13 cellular contexts compared by ENCODE assay signal in genomic region chr14:34989762-34990161, GRCh38. TPM values are rescaled to one million over a fixed set of nuclear protein-coding genes. Genes with fewer than 3 reads are reported as not detected.
DNase-seq lines count a peak whose midpoint lies in the region; ATAC-seq, FAIRE-seq and TF ChIP-seq lines count a peak whose summit lies in the region.
"Had no signal": no experiment of that assay in that cellular context is flagged by ENCODE, and none has a peak within 500 bp of the region (broad histone marks: within the 10 kb centered on the region; RNA-seq: fewer than 3 reads in every experiment).

No MANE protein-coding gene starts in this region.

- H2BK12ac ChIP-seq in trophoblast cell (ENCODE audit: low read length) = no peak overlapping the region

- no peak overlapping the region for H3K4me3 ChIP-seq in HEK293 (ENCODE audit: low read depth, low read length)
- no peak overlapping the region for H3K4me3 ChIP-seq in K562
- no peak overlapping the region for H3K4me3 ChIP-seq in trophoblast cell (ENCODE audit: low read depth, low read length)
- H3K4me3 ChIP-seq: BLaER1 treated with 17β-estradiol and CSF1 and Interleukin-3, amounts not matched to agents 10 nM and 100 nM had no signal

- no peak overlapping the region for H4K91ac ChIP-seq in trophoblast cell (ENCODE audit: low read depth, low read length)

- intact Hi-C loops in K562 (cut with micrococcal nuclease) = loop anchor here (10.0 kb wide), 1 partner anchor 425 kb away; no protein-coding TSS in a partner anchor

- no peak for DNase-seq in activated T-cell treated with anti-CD3 and anti-CD28 coated beads, Interleukin-2, amount 50 U/mL, for 72 hours
- no peak for DNase-seq in activated T-cell treated with anti-CD3 and anti-CD28 coated beads, Interleukin-2, amount 50 U/mL, for 24 hours
- no peak for DNase-seq in K562 (ENCODE audit: extremely low read depth in 1 of 4, low spot score in 3 of 4)
- DNase-seq in trophoblast cell = no peak
- DNase-seq in COR-L47 (lab: John Stamatoyannopoulos, UW) = no peak
- no peak for DNase-seq in GM19239 (ENCODE audit: insufficient read length, low spot score)
- DNase-seq: ACHN; CD4-positive, CD25-positive, alpha-beta regulatory T cell; DMS79; IMR-90 had no signal

- TF ChIP-seq CTCF in HEK293 (tag by site-specific recombination; IDR thresholded peaks at IDR 0.05) (no peak), K562 (IDR thresholded peaks at IDR 0.05 in 2 of 3, conservative IDR thresholded peaks at IDR 0.05 in 1 of 3; ENCODE audit: insufficient read depth in 2 of 3, low read depth in 1 of 3, low read length in 3 of 3) (no peak)

- in situ Hi-C loops in K562 (cut with MboI) = no loop called here

- H3K4me1 ChIP-seq in HEK293 (ENCODE audit: control insufficient read depth, insufficient read depth, low read length) (no peaks in the 10 kb centered on the region), K562 (replicated peaks in 1 of 2; ENCODE audit: control insufficient read depth in 2 of 2, insufficient read depth in 2 of 2, low read length in 2 of 2) (peaks cover 0 to 6% of the 10 kb centered on the region in 2 experiments; a peak in 3 of 5 replicates), trophoblast cell (ENCODE audit: control insufficient read depth in 1 of 2, insufficient read depth in 2 of 2, low read length in 2 of 2) (no peaks in the 10 kb centered on the region)

- ATAC-seq in activated T-cell treated with anti-CD3 and anti-CD28 coated beads, Interleukin-2, amount 50 U/mL, for 72 hours (replicated peaks in 1 of 2) = no peak
- ATAC-seq in K562 = no peak; the same call in 2 of the 3 replicates

- no peaks in the 10 kb centered on the region for H3K79me1 ChIP-seq in trophoblast cell (ENCODE audit: low read length)

- no peak for FAIRE-seq in K562 (lab: Jason Lieb, UNC)
- no peak for FAIRE-seq in GM19239 (lab: Jason Lieb, UNC)
- FAIRE-seq: GM12891 had no signal

- no peak overlapping the region for H3K4me2 ChIP-seq in K562 (ENCODE audit: insufficient read depth, low read length)
- H3K4me2 ChIP-seq in trophoblast cell (ENCODE audit: low read length) = no peak overlapping the region
- H3K4me2 ChIP-seq: BLaER1 treated with 17β-estradiol and CSF1 and Interleukin-3, amounts not matched to agents 10 nM and 100 nM had no signal

- CTCF ChIA-PET in HEK293 (lab: Yijun Ruan, JAX) (interaction anchor here (0.5 kb wide), 1 partner anchor 454 kb away, joined by 6 read pairs; no protein-coding TSS in a partner anchor), K562 (lab: Yijun Ruan, JAX; ENCODE audit: low intra/inter-chr PET ratio) (no interaction called here)

- no peak overlapping the region for H2BK120ac ChIP-seq in trophoblast cell (ENCODE audit: insufficient read depth, low read length, poor library complexity)

- H3K79me2 ChIP-seq in K562 (ENCODE audit: control insufficient read depth, insufficient read depth, low read length) (peaks cover 88% of the 10 kb centered on the region), trophoblast cell (ENCODE audit: control insufficient read depth, insufficient read depth, low read length, poor library complexity) (peaks cover 5% of the 10 kb centered on the region)

- no peak overlapping the region for H4K12ac ChIP-seq in trophoblast cell (ENCODE audit: low read depth, low read length)

- BruUV-seq in K562 (replicated peaks; lab: Mats Ljungman, UMichigan) = no TSS peak

- H2BK5ac ChIP-seq in trophoblast cell (ENCODE audit: low read depth, low read length, poor library complexity) = no peak overlapping the region

- H3K9me3 Mint-ChIP-seq in activated T-cell treated with anti-CD3 and anti-CD28 coated beads, Interleukin-2, amount 50 U/mL, for 72 hours = no peaks in the 10 kb centered on the region
- no peaks in the 10 kb centered on the region for H3K9me3 Mint-ChIP-seq in activated T-cell treated with anti-CD3 and anti-CD28 coated beads, Interleukin-2, amount 50 U/mL, for 24 hours

- no peaks in the 10 kb centered on the region for H3K9me1 ChIP-seq in K562 (ENCODE audit: control insufficient read depth, insufficient read depth, low read length)

- H3K36me3 ChIP-seq in HEK293 (ENCODE audit: control insufficient read depth in 2 of 2, insufficient read depth in 1 of 2, low read length in 2 of 2) (no peaks in the 10 kb centered on the region; a peak in 1 of 3 replicates), K562 (ENCODE audit: control insufficient read depth, insufficient read depth, low read length) (no peaks in the 10 kb centered on the region), trophoblast cell (ENCODE audit: control insufficient read depth in 1 of 2, insufficient read depth in 2 of 2, low read length in 2 of 2) (no peaks in the 10 kb centered on the region)

- H3K27me3 Mint-ChIP-seq in activated T-cell treated with anti-CD3 and anti-CD28 coated beads, Interleukin-2, amount 50 U/mL, for 72 hours (ENCODE audit: low read depth) = no peaks in the 10 kb centered on the region
- H3K27me3 Mint-ChIP-seq in activated T-cell treated with anti-CD3 and anti-CD28 coated beads, Interleukin-2, amount 50 U/mL, for 24 hours = no peaks in the 10 kb centered on the region
- H3K27me3 Mint-ChIP-seq: CD4-positive, CD25-positive, alpha-beta regulatory T cell had no signal

- H4K20me1 ChIP-seq in K562 (replicated peaks; ENCODE audit: control insufficient read depth, insufficient read depth, low read length) = no peaks in the 10 kb centered on the region

- peak overlapping the region; percentile 79 for H3K4ac ChIP-seq in trophoblast cell (ENCODE audit: low read depth, low read length)

- H3K27me3 ChIP-seq in K562 (ENCODE audit: control insufficient read depth in 2 of 2, insufficient read depth in 2 of 2, low read length in 2 of 2) = no peaks in the 10 kb centered on the region
- no peaks in the 10 kb centered on the region for H3K27me3 ChIP-seq in trophoblast cell (ENCODE audit: insufficient read depth, low read length)
- H3K27me3 ChIP-seq: BLaER1 treated with 17β-estradiol and CSF1 and Interleukin-3, amounts not matched to agents 10 nM and 100 nM had no signal

- no peak overlapping the region for H3K23ac ChIP-seq in trophoblast cell (ENCODE audit: low read length)

- no peak overlapping the region for H2AK5ac ChIP-seq in trophoblast cell (ENCODE audit: low read length)

- no peak overlapping the region for H3K18ac ChIP-seq in trophoblast cell (ENCODE audit: low read length)

- POLR2A ChIA-PET in HEK293 (lab: Yijun Ruan, JAX) (interaction anchor here (0.6 to 1.6 kb wide), 2 partner anchors 28 to 115 kb away, joined by 3 read pairs; partner anchors contain the start of gene BAZ1A), K562 (lab: Yijun Ruan, JAX) (interaction anchor here (1.4 kb wide), 1 partner anchor 9 kb away, joined by 4 read pairs; no protein-coding TSS in a partner anchor)

- no peak overlapping the region for H2AFZ ChIP-seq in K562 (ENCODE audit: low read depth, low read length)
- no peak overlapping the region for H2AFZ ChIP-seq in trophoblast cell (ENCODE audit: insufficient read depth, low read length, poor library complexity)

- H3K14ac ChIP-seq in trophoblast cell (ENCODE audit: low read length) = no peak overlapping the region

- no peak overlapping the region for H4K8ac ChIP-seq in trophoblast cell (ENCODE audit: low read depth, low read length)

- H3K4me3 Mint-ChIP-seq in activated T-cell treated with anti-CD3 and anti-CD28 coated beads, Interleukin-2, amount 50 U/mL, for 72 hours = no peak overlapping the region
- H3K4me3 Mint-ChIP-seq in activated T-cell treated with anti-CD3 and anti-CD28 coated beads, Interleukin-2, amount 50 U/mL, for 24 hours = no peak overlapping the region
- H3K4me3 Mint-ChIP-seq: CD4-positive, CD25-positive, alpha-beta regulatory T cell had no signal

- TF ChIP-seq EP300 in K562 (IDR thresholded peaks at IDR 0.05; ENCODE audit: low read length) = no peak

- no peak for TF ChIP-seq RAD21 in K562 (CRISPR knock-in tag; conservative IDR thresholded peaks at IDR 0.05 in 1 of 2, IDR thresholded peaks at IDR 0.05 in 1 of 2)

- H3K9ac ChIP-seq in K562 (ENCODE audit: insufficient read depth in 1 of 2, low read depth in 2 of 2, low read length in 2 of 2) = no peak overlapping the region; a peak in 1 of 4 replicates
- no peak overlapping the region for H3K9ac ChIP-seq in trophoblast cell (ENCODE audit: low read length)
- H3K9ac ChIP-seq: BLaER1 treated with 17β-estradiol and CSF1 and Interleukin-3, amounts not matched to agents 10 nM and 100 nM had no signal

- no peak for TF ChIP-seq POLR2A in K562 (conservative IDR thresholded peaks at IDR 0.05)

- peaks cover 29% of the 10 kb centered on the region for H3K4me1 Mint-ChIP-seq in activated T-cell treated with anti-CD3 and anti-CD28 coated beads, Interleukin-2, amount 50 U/mL, for 72 hours (ENCODE audit: low read depth)
- H3K4me1 Mint-ChIP-seq in activated T-cell treated with anti-CD3 and anti-CD28 coated beads, Interleukin-2, amount 50 U/mL, for 24 hours (ENCODE audit: low read depth) = peaks cover 45% of the 10 kb centered on the region

- peaks cover 2 to 8% of the 10 kb centered on the region in 2 donors for H3K36me3 Mint-ChIP-seq in activated T-cell treated with anti-CD3 and anti-CD28 coated beads, Interleukin-2, amount 50 U/mL, for 72 hours (ENCODE audit: insufficient read depth in 2 of 2)
- peaks cover 3% of the 10 kb centered on the region for H3K36me3 Mint-ChIP-seq in activated T-cell treated with anti-CD3 and anti-CD28 coated beads, Interleukin-2, amount 50 U/mL, for 24 hours (ENCODE audit: low read depth)

- H3K27ac Mint-ChIP-seq in activated T-cell treated with anti-CD3 and anti-CD28 coated beads, Interleukin-2, amount 50 U/mL, for 72 hours = peak overlapping the region; percentile 79
- H3K27ac Mint-ChIP-seq in activated T-cell treated with anti-CD3 and anti-CD28 coated beads, Interleukin-2, amount 50 U/mL, for 24 hours = no peak overlapping the region

- no peak overlapping the region for H3K27ac ChIP-seq in HEK293 (ENCODE audit: extremely low read depth, low read depth, low read length)
- H3K27ac ChIP-seq in K562 (ENCODE audit: extremely low read depth, low read depth, low read length) = no peak overlapping the region
- H3K27ac ChIP-seq in trophoblast cell (ENCODE audit: low read depth, low read length) = no peak overlapping the region
- H3K27ac ChIP-seq: BLaER1 treated with 17β-estradiol and CSF1 and Interleukin-3, amounts not matched to agents 10 nM and 100 nM had no signal

- H3K9me3 ChIP-seq in HEK293 (ENCODE audit: control insufficient read depth, insufficient read depth, low read depth, low read length) (no peaks in the 10 kb centered on the region), K562 (replicated peaks; ENCODE audit: control insufficient read depth, insufficient read depth, low read depth, low read length) (no peaks in the 10 kb centered on the region), trophoblast cell (ENCODE audit: insufficient read depth, low read depth, low read length) (no peaks in the 10 kb centered on the region)
- H3K9me3 ChIP-seq: BLaER1 treated with 17β-estradiol and CSF1 and Interleukin-3, amounts not matched to agents 10 nM and 100 nM had no signal

RNA-seq across cellular contexts. Expression of gene SRP54, which starts 7.0 kb away (rescaled TPM):
- 10 to 100 TPM; 81.6 to 84.3 TPM for total RNA-seq in activated T-cell treated with anti-CD3 and anti-CD28 coated beads, Interleukin-2, amount 50 U/mL, for 72 hours
- total RNA-seq in K562 (2011; cell fraction: chromatin; rRNA removed; ENCODE audit: low replicate concordance) = 46.3 and 124 TPM in 2 replicates
- total RNA-seq in K562 (2011; cell fraction: nucleolus; rRNA removed) = 27.2 and 30.0 TPM in 2 replicates
- total RNA-seq in K562 (2011; cell fraction: nucleoplasm; rRNA removed) = 47.2 and 66.9 TPM in 2 replicates
- total RNA-seq in K562 (2014; rRNA removed) (46.7 and 51.7 TPM in 2 replicates), K562 (2014; rRNA removed; fragmentation: Illumina TruSeq; extraction: Trizol) (68.2 and 74.5 TPM in 2 replicates), K562 (2015; rRNA removed; fragmentation: Illumina TruSeq; extraction: Trizol) (59.3 and 62.5 TPM in 2 replicates), K562 (2021) (38.7 and 41.6 TPM in 2 replicates)
- polyA plus RNA-seq in K562 (2011; rRNA removed) (28.6 and 31.1 TPM in 2 replicates), K562 (2014; fragmentation: Illumina TruSeq; extraction: Trizol) (64.7 and 69.8 TPM in 2 replicates), K562 (2014; fragmentation: Nextera tagmentation; extraction: Ambion mirVana) (10 to 100 TPM; 44.1 to 64.5 TPM), K562 (2014; rRNA removed) (51.5 and 51.9 TPM in 2 replicates)
- 19.4 and 27.7 TPM in 2 replicates for polyA plus RNA-seq in K562 (2011; cell fraction: cytosol; rRNA removed)
- polyA plus RNA-seq in K562 (2011; cell fraction: nucleus; rRNA removed) = 16.9 and 28.6 TPM in 2 replicates
- polyA plus RNA-seq in K562 (2012) = 42.6 and 46.5 TPM in 2 replicates
- polyA minus RNA-seq in K562 (2011; rRNA and poly(A)+ RNA removed) = 40.3 and 44.1 TPM in 2 replicates
- 14.9 and 19.2 TPM in 2 replicates for polyA minus RNA-seq in K562 (2011; cell fraction: cytosol; rRNA and poly(A)+ RNA removed)
- polyA minus RNA-seq in K562 (2011; cell fraction: nucleus; rRNA and poly(A)+ RNA removed) = 18.0 and 44.5 TPM in 2 replicates
- 90.4 and 92.4 TPM in 2 replicates for polyA plus RNA-seq in trophoblast cell (2013)

RNA-seq across cellular contexts. Expression of gene FAM177A1, which starts 56.3 kb away (rescaled TPM):
- total RNA-seq in activated T-cell treated with anti-CD3 and anti-CD28 coated beads, Interleukin-2, amount 50 U/mL, for 72 hours = 10 to 100 TPM; 53.6 to 62.7 TPM
- 16.0 and 36.3 TPM in 2 replicates for total RNA-seq in K562 (2011; cell fraction: chromatin; rRNA removed; ENCODE audit: low replicate concordance)
- 24.5 and 25.3 TPM in 2 replicates for total RNA-seq in K562 (2011; cell fraction: nucleolus; rRNA removed)
- 26.8 and 34.9 TPM in 2 replicates for total RNA-seq in K562 (2011; cell fraction: nucleoplasm; rRNA removed)
- 29.9 and 35.3 TPM in 2 replicates for total RNA-seq in K562 (2014; rRNA removed)
- total RNA-seq in K562 (2014; rRNA removed; fragmentation: Illumina TruSeq; extraction: Trizol) = 28.1 and 34.2 TPM in 2 replicates
- total RNA-seq in K562 (2015; rRNA removed; fragmentation: Illumina TruSeq; extraction: Trizol) = 27.5 and 27.8 TPM in 2 replicates
- 34.5 and 36.2 TPM in 2 replicates for total RNA-seq in K562 (2021)
- polyA plus RNA-seq in K562 (2011; rRNA removed) = 30.3 and 35.6 TPM in 2 replicates
- 22.8 and 26.5 TPM in 2 replicates for polyA plus RNA-seq in K562 (2011; cell fraction: cytosol; rRNA removed)
- 13.9 and 16.9 TPM in 2 replicates for polyA plus RNA-seq in K562 (2011; cell fraction: nucleus; rRNA removed)
- 34.5 and 41.8 TPM in 2 replicates for polyA plus RNA-seq in K562 (2012)
- polyA plus RNA-seq in K562 (2014; fragmentation: Illumina TruSeq; extraction: Trizol) = 30.6 and 32.6 TPM in 2 replicates
- polyA plus RNA-seq in K562 (2014; fragmentation: Nextera tagmentation; extraction: Ambion mirVana) = 10 to 100 TPM in 1 of 2 experiments, 1 to 10 TPM in 1; 7.7 to 12.1 TPM
- 36.2 and 41.2 TPM in 2 replicates for polyA plus RNA-seq in K562 (2014; rRNA removed)
- 10.3 and 10.9 TPM in 2 replicates for polyA minus RNA-seq in K562 (2011; rRNA and poly(A)+ RNA removed)
- polyA minus RNA-seq in K562 (2011; cell fraction: cytosol; rRNA and poly(A)+ RNA removed) = 7.7 and 11.3 TPM in 2 replicates
- polyA minus RNA-seq in K562 (2011; cell fraction: nucleus; rRNA and poly(A)+ RNA removed) = 14.8 and 16.6 TPM in 2 replicates
- 86.0 and 87.2 TPM in 2 replicates for polyA plus RNA-seq in trophoblast cell (2013)
